ENCODE assay signal across 8 cellular contexts in the genomic region with DNA sequence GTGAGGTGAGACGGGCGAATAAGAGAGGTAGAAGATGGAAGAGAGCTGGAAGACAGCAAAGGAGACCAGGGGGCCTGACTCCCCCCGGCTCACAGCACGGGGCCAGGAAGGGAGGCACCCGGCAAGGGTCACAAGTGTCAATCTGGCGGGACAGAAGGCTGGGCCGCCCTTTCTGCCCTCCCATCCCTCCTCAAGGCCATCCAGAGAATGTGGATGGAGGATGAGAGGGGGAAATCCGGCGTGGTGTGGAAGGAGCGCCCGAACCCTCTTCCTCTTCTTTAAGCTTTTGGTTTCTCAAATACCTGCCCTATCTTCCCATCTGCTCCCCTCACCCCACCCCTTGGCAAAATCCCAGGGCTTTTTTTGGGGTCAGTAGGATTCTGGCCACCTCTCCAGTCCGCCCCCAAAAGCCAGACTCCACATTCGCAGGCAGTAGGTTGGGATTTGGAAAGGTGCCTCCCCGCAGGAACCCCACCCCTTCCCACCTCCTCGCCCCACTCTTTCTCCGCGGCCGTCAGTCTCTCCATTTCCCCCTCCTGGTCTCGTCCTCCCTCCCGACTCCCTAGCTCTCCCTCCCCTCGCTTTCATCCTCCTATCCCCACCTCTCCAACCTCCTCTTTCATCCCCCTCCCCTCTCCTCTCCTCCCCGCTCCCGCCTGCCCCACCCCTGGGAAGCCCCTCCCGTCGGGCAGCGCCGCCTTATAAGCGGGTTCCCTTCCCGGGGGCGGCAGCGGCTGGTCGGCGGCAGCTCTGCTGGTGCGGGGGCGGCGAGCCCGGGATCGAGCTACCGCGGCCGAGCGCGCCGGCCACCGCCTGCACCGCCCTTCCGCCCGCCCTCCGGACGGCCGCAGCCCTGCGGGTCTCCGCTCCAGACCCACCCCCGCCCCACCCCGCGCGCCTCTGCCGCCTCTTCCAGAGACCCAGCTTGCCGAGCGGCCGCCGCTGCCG. TPM values are rescaled to one million over a fixed set of nuclear protein-coding genes. Genes with fewer than 3 reads are reported as not detected.
DNase-seq lines count a peak whose midpoint lies in the region; ATAC-seq, FAIRE-seq and TF ChIP-seq lines count a peak whose summit lies in the region.

A gene with protein sequence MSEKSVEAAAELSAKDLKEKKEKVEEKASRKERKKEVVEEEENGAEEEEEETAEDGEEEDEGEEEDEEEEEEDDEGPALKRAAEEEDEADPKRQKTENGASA (plus strand): TSS at position 730 of the 948 bp plus-strand sequence. CDS start 343 bp downstream, outside the sequence.

- H3K36me3 ChIP-seq in GM06990 (ENCODE audit: control insufficient read depth, insufficient read depth, low read length) (no peaks in the 10 kb centered on the region), neuron (ENCODE audit: insufficient read depth, low read length) (peaks cover 16% of the 10 kb centered on the region)

- H3K4me1 Mint-ChIP-seq in activated naive CD4-positive, alpha-beta T cell treated with anti-CD3 and anti-CD28 coated beads, Interleukin-2, amount 50 U/mL, for 24 hours = peaks cover 35% of the 10 kb centered on the region

- peak within 1 kb of the TSS; percentile 79 for H3K27ac Mint-ChIP-seq in activated naive CD4-positive, alpha-beta T cell treated with anti-CD3 and anti-CD28 coated beads, Interleukin-2, amount 50 U/mL, for 24 hours

- H3K9me3 Mint-ChIP-seq in activated naive CD4-positive, alpha-beta T cell treated with anti-CD3 and anti-CD28 coated beads, Interleukin-2, amount 50 U/mL, for 24 hours = no peaks in the 10 kb centered on the region

- H3K4me3 ChIP-seq in GM06990 (replicated peaks; ENCODE audit: low read depth, low read length) (peak within 1 kb of the TSS; percentile 76), neuron (ENCODE audit: low read length) (peak within 1 kb of the TSS; percentile 61)

- peak within 1 kb of the TSS; percentile 88 for H3K4me3 Mint-ChIP-seq in activated naive CD4-positive, alpha-beta T cell treated with anti-CD3 and anti-CD28 coated beads, Interleukin-2, amount 50 U/mL, for 24 hours

- H2AFZ ChIP-seq in neuron (ENCODE audit: low read depth, low read length) = no peak within 1 kb of the TSS

- peaks cover 52% of the 10 kb centered on the region for H3K4me1 ChIP-seq in neuron (ENCODE audit: insufficient read depth, low read length)

- H3K27me3 ChIP-seq in GM06990 (replicated peaks; ENCODE audit: control insufficient read depth, insufficient read depth, low read length) (no peaks in the 10 kb centered on the region), neuron (ENCODE audit: insufficient read depth, low read length) (no peaks in the 10 kb centered on the region)

- no peak for FAIRE-seq in frontal cortex (lab: Jason Lieb, UNC)

- no peaks in the 10 kb centered on the region for H3K36me3 Mint-ChIP-seq in activated naive CD4-positive, alpha-beta T cell treated with anti-CD3 and anti-CD28 coated beads, Interleukin-2, amount 50 U/mL, for 24 hours

- peaks cover 18% of the 10 kb centered on the region for H3K27me3 Mint-ChIP-seq in activated naive CD4-positive, alpha-beta T cell treated with anti-CD3 and anti-CD28 coated beads, Interleukin-2, amount 50 U/mL, for 24 hours

- H3K9me3 ChIP-seq in neuron (ENCODE audit: low read length) = no peaks in the 10 kb centered on the region

- DNase-seq in 8988T = peak; percentile 85
- peak; percentile 64 for DNase-seq in GM06990 (ENCODE audit: extremely low read depth, insufficient read length)
- peak; percentile 79 for DNase-seq in NCI-H2227 treated with DMSO at 0.1 percent for 48 hours (lab: John Stamatoyannopoulos, UW)
- DNase-seq in frontal cortex (ENCODE audit: low spot score in 2 of 2) = peak; percentile 78 to 79
- no peak for DNase-seq in SKM-1 treated with dmso at 0.1 percent for 144 hours (lab: John Stamatoyannopoulos, UW; ENCODE audit: unreplicated experiment)

- ATAC-seq in HG03025 (IDR thresholded peaks at IDR 0.05; ENCODE audit: low FRiP score, unreplicated experiment) = peak; percentile 25

- TF ChIP-seq CTCF in GM06990 (IDR thresholded peaks at IDR 0.05; ENCODE audit: insufficient read depth, low read length, poor library complexity, severe bottlenecking) = no peak

RNA-seq across cellular contexts. Expression of the gene that starts here (rescaled TPM):
- 47.7 TPM for total RNA-seq in frontal cortex
